ENCODE assay signal across 8 cellular contexts in the genomic region with DNA sequence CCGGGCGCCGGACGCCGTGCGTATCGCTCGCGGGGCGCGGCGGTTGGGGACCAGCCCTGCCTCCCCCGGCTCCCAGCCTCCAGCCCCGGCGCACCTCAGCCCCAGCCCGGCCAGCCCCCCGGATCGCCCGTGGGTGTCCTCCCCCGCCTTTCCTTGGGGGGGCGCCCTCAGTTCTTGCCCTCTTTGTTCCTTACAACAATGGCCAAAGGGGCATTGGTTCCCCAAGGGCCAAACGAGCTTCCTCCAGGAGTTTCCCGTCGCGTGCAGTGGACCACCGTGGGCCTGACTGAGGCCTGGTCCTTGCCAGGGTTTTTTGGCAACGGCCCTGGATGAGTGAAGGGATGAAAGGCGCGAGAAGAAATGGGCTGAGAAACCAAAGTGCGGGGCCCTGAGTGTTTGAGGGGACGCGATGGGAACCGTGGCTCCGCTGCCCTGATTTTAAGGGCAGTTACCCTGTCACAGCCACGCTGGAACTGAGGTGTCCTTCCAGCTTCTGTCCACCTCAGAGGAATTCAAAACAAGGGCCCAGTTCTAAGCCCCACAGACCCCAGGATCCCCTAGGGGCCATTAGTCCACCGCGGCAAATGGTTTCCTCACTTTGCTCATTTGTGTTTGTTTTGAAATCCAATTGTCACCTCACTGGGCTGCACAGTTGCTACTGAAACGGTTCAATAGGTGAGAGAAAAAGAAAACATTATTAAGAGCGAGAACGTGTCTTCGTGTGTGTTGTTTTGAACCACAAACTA. TPM values are rescaled to one million over a fixed set of nuclear protein-coding genes. Genes with fewer than 3 reads are reported as not detected.
DNase-seq lines count a peak whose midpoint lies in the region; ATAC-seq and TF ChIP-seq lines count a peak whose summit lies in the region.

No MANE protein-coding gene starts in this region.

- H4K20me1 ChIP-seq in PC-3 (ENCODE audit: low read length), result no peaks in the 10 kb centered on the region

- H3K27me3 ChIP-seq in PC-3 (ENCODE audit: low read length) (peaks cover 16% of the 10 kb centered on the region), ectodermal cell (ENCODE audit: control insufficient read depth, insufficient read depth, low read length, poor library complexity, severe bottlenecking) (peaks cover 29% of the 10 kb centered on the region), mucosa of stomach (ENCODE audit: control insufficient read depth, insufficient read depth, low read length) (peaks cover 18% of the 10 kb centered on the region)

- H3K9ac ChIP-seq in PC-3 (ENCODE audit: low read length) (peak overlapping the region; percentile 73), mucosa of stomach (ENCODE audit: low read length) (peak overlapping the region; percentile 20)

- H3K27ac ChIP-seq in PC-3 (ENCODE audit: low read length) (no peak overlapping the region), ectodermal cell (ENCODE audit: insufficient read depth, low read depth, low read length, poor library complexity, severe bottlenecking) (no peak overlapping the region)

- H3F3A ChIP-seq in PC-3 (ENCODE audit: low read length, unreplicated experiment), result peaks cover 4% of the 10 kb centered on the region

- peaks cover 49% of the 10 kb centered on the region for H3K79me2 ChIP-seq in PC-3 (ENCODE audit: low read length)

- DNase-seq in GDM1 (lab: John Stamatoyannopoulos, UW), result peak; percentile 6
- peak; percentile 51 for DNase-seq in PC-3
- no peak for DNase-seq in NCI-H226
- DNase-seq in NCI-H187 treated with DMSO at 0.1 percent for 48 hours (lab: John Stamatoyannopoulos, UW), result no peak

- TF ChIP-seq CTCF in PC-3 (conservative IDR thresholded peaks at IDR 0.05; ENCODE audit: low read depth, low read length), result peak; percentile 79

- 22 to 27% methylated on average over 40 to 41 of the region's 41 CpGs for WGBS in ectodermal cell, 2 experiments

- POLR2A ChIA-PET in PC-3 (lab: Charles Lee; ENCODE audit: unreplicated experiment), result no interaction called here

- H2AFZ ChIP-seq in PC-3 (ENCODE audit: low read length), result peak overlapping the region; percentile 95

- H3K4me3 ChIP-seq in PC-3 (ENCODE audit: low read length) (peak overlapping the region; percentile 82), ectodermal cell (ENCODE audit: insufficient read depth, low read depth, low read length) (peak overlapping the region; percentile 88), mucosa of stomach (ENCODE audit: low read length) (peak overlapping the region; percentile 26)

- H3K9me2 ChIP-seq in PC-3 (replicated peaks; ENCODE audit: low read length), result no peaks in the 10 kb centered on the region

- H3K4me2 ChIP-seq in PC-3 (ENCODE audit: low read length), result peak overlapping the region; percentile 88

- CTCF ChIA-PET in PC-3 (lab: Charles Lee), result interaction anchor here (0.5 to 2.1 kb wide), 3 partner anchors 9 to 92 kb away, joined by 3 to 31 read pairs (median 7); a partner anchor contains a TSS

- BruUV-seq in PC-3 (replicated peaks; lab: Mats Ljungman, UMichigan), result no TSS peak

- ATAC-seq in PC-3 (peak; percentile 4), GM19023 (IDR thresholded peaks at IDR 0.05; ENCODE audit: unreplicated experiment) (no peak), HG03520 (IDR thresholded peaks at IDR 0.05; ENCODE audit: unreplicated experiment) (no peak)

- intact Hi-C loops in PC-3 (cut with micrococcal nuclease), result loop anchor here (5.0 kb wide), 1 partner anchor 87 kb away; no protein-coding TSS in a partner anchor

- H3K4me1 ChIP-seq in PC-3 (ENCODE audit: insufficient read depth, low read length) (peaks cover 32% of the 10 kb centered on the region), ectodermal cell (ENCODE audit: control insufficient read depth, insufficient read depth, low read length) (peaks cover 18% of the 10 kb centered on the region), mucosa of stomach (ENCODE audit: control insufficient read depth, insufficient read depth, low read length) (no peaks in the 10 kb centered on the region)

- H3K9me3 ChIP-seq in PC-3 (ENCODE audit: low read length) (no peaks in the 10 kb centered on the region), ectodermal cell (ENCODE audit: control insufficient read depth, low read length) (no peaks in the 10 kb centered on the region), mucosa of stomach (ENCODE audit: control insufficient read depth, low read length) (no peaks in the 10 kb centered on the region)

- H3K36me3 ChIP-seq in PC-3 (ENCODE audit: low read depth, low read length), result no peaks in the 10 kb centered on the region; the same call in 1 of the 2 replicates
- no peaks in the 10 kb centered on the region for H3K36me3 ChIP-seq in ectodermal cell (ENCODE audit: control insufficient read depth, insufficient read depth, low read length)
- H3K36me3 ChIP-seq in mucosa of stomach (ENCODE audit: control insufficient read depth, insufficient read depth, low read length), result no peaks in the 10 kb centered on the region

RNA-seq across cellular contexts. Expression of a gene that starts 1.4 kb away (rescaled TPM):
- total RNA-seq in PC-3 (2014; rRNA removed), result 86.7 and 103 TPM in 2 replicates
- polyA plus RNA-seq in ectodermal cell (2013, experiment 1 of 4), result 212 TPM
- polyA plus RNA-seq in ectodermal cell (2013, experiment 2 of 4), result 213 TPM
- 173 TPM for polyA plus RNA-seq in ectodermal cell (2013, experiment 3 of 4)
- 193 TPM for polyA plus RNA-seq in ectodermal cell (2013, experiment 4 of 4)

Comparison
In these comparisons a context has a peak if more than half of its experiments do, and no peak if none do; other contexts are left out.
1. DNase-seq: peak in GDM1 (single experiment) and PC-3 (single experiment); none in NCI-H226 (single experiment) and NCI-H187 treated with DMSO at 0.1 percent for 48 hours (single experiment).
2. H3K4me3 ChIP-seq: peak in every context shown above with its lines; median percentile 88 in ectodermal cell; 82 in PC-3; 26 in mucosa of stomach.